In genomic region chrX:82934980-82935379, GRCh38 we compare ENCODE assay signal across 23 cellular contexts.
DNase-seq lines count a peak whose midpoint lies in the region; ATAC-seq, FAIRE-seq and TF ChIP-seq lines count a peak whose summit lies in the region.
"Had no signal": no experiment of that assay in that cellular context is flagged by ENCODE, and none has a peak within 500 bp of the region (broad histone marks: within the 10 kb centered on the region; RNA-seq: fewer than 3 reads in every experiment).

No MANE protein-coding gene starts in this region.

- ATAC-seq in HepG2 (no peak), right lobe of liver (no peak), pancreas (no peak), HG03139 (IDR thresholded peaks at IDR 0.05; ENCODE audit: unreplicated experiment) (no peak)
- ATAC-seq: GM12878, GM23338 had no signal

- no peak overlapping the region for H2BK12ac ChIP-seq in H1 (ENCODE audit: low read depth, low read length)

- CTCF ChIA-PET in HepG2 (lab: Yijun Ruan, JAX; ENCODE audit: low intra/inter-chr PET ratio, low total read pairs) = no interaction called here
- CTCF ChIA-PET in H1 (lab: Charles Lee; ENCODE audit: partially characterized antibody) = no interaction called here

- H4K8ac ChIP-seq in H1 (ENCODE audit: extremely low read depth, insufficient read depth, low read length) = no peak overlapping the region
- H4K8ac ChIP-seq in mesendoderm (ENCODE audit: low read depth, low read length) = no peak overlapping the region

- H3K23ac ChIP-seq in H1 (ENCODE audit: insufficient read length) (no peak overlapping the region), mesendoderm (ENCODE audit: low read length) (no peak overlapping the region)

- H2BK5ac ChIP-seq in H1 (ENCODE audit: low read depth, low read length) (no peak overlapping the region), mesendoderm (ENCODE audit: low read length) (no peak overlapping the region)

- H3K79me2 ChIP-seq in HepG2 (ENCODE audit: insufficient read depth, low read length) = no peaks in the 10 kb centered on the region
- H3K79me2 ChIP-seq in H1 (ENCODE audit: control insufficient read depth in 1 of 2, insufficient read depth in 2 of 2, low read length in 2 of 2) = no peaks in the 10 kb centered on the region
- H3K79me2 ChIP-seq in mesendoderm (ENCODE audit: control insufficient read depth, insufficient read depth, low read length) = no peaks in the 10 kb centered on the region

- H3K18ac ChIP-seq in H1 (ENCODE audit: extremely low read depth, low read length) (no peak overlapping the region), mesendoderm (ENCODE audit: low read length) (no peak overlapping the region)

- no peak overlapping the region for H3K56ac ChIP-seq in H1 (replicated peaks; ENCODE audit: insufficient read length, low read depth, low read length)
- no peak overlapping the region for H3K56ac ChIP-seq in mesendoderm (ENCODE audit: low read length)

- H2BK20ac ChIP-seq in H1 (ENCODE audit: low read length) = no peak overlapping the region

- H4K5ac ChIP-seq in H1 (ENCODE audit: insufficient read length, low read depth, low read length) = no peak overlapping the region
- H4K5ac ChIP-seq in mesendoderm (ENCODE audit: low read length) = no peak overlapping the region

- H2BK120ac ChIP-seq in H1 (replicated peaks; ENCODE audit: low read depth, low read length) (no peak overlapping the region), mesendoderm (ENCODE audit: low read depth, low read length) (no peak overlapping the region)

- H2AK5ac ChIP-seq in H1 (ENCODE audit: low read depth, low read length) = no peak overlapping the region
- no peak overlapping the region for H2AK5ac ChIP-seq in mesendoderm (ENCODE audit: low read length)

- no peak overlapping the region for H3K14ac ChIP-seq in H1 (ENCODE audit: insufficient read length)

- intact Hi-C loops in HepG2 (cut with micrococcal nuclease; ENCODE audit: unreplicated experiment) = no loop called here
- intact Hi-C loops in right lobe of liver (cut with DNase I) = no loop called here
- intact Hi-C loops in pancreas (cut with DNase I) = no loop called here

- no peak overlapping the region for H3K9ac ChIP-seq in HepG2 (ENCODE audit: insufficient read depth, low read depth, low read length)
- H3K9ac ChIP-seq in H1 (replicated peaks in 1 of 4; ENCODE audit: extremely low read depth in 1 of 4, low read depth in 3 of 4, low read length in 3 of 4) = no peak overlapping the region
- no peak overlapping the region for H3K9ac ChIP-seq in mesendoderm (ENCODE audit: low read length)
- H3K9ac ChIP-seq: BLaER1 treated with 17β-estradiol and CSF1 and Interleukin-3, amounts not matched to agents 10 nM and 100 nM had no signal

- in situ Hi-C loops in HepG2 (cut with HindIII; ENCODE audit: extremely low pct_ligation_motif_present, low pct_unique_long_range_greater_than_20kb) = no loop called here

- TF ChIP-seq RAD21 in HepG2 (CRISPR knock-in tag; IDR thresholded peaks at IDR 0.05) (no peak), H1 (IDR thresholded peaks at IDR 0.05 in 1 of 2, conservative IDR thresholded peaks at IDR 0.05 in 1 of 2; ENCODE audit: low read depth in 2 of 2, low read length in 2 of 2) (no peak)

- TF ChIP-seq EP300 in HepG2 (IDR thresholded peaks at IDR 0.05; ENCODE audit: low read depth in 2 of 2, low read length in 2 of 2) (no peak), HepG2 (CRISPR knock-in tag; IDR thresholded peaks at IDR 0.05; ENCODE audit: borderline replicate concordance) (no peak), H1 (IDR thresholded peaks at IDR 0.05; ENCODE audit: borderline replicate concordance in 1 of 2, low read depth in 2 of 2, low read length in 2 of 2) (no peak)

- H2BK15ac ChIP-seq in H1 (ENCODE audit: low read length) (no peak overlapping the region), mesendoderm (replicated peaks; ENCODE audit: low read depth) (no peak overlapping the region)

- H4K20me1 ChIP-seq in HepG2 (ENCODE audit: insufficient read depth, low read length) (no peaks in the 10 kb centered on the region), H1 (replicated peaks in 1 of 2; ENCODE audit: control insufficient read depth in 1 of 2, insufficient read depth in 2 of 2, low read length in 2 of 2) (no peaks in the 10 kb centered on the region)
- H4K20me1 ChIP-seq: BLaER1 treated with 17β-estradiol and CSF1 and Interleukin-3, amounts not matched to agents 10 nM and 100 nM had no signal

- no peak overlapping the region for H2AFZ ChIP-seq in HepG2 (ENCODE audit: low read length)
- no peak overlapping the region for H2AFZ ChIP-seq in H1 (ENCODE audit: low read length)
- H2AFZ ChIP-seq: GM23338 had no signal

- H3K4me3 ChIP-seq in HepG2 (replicated peaks in 1 of 3; ENCODE audit: insufficient read depth in 1 of 3, low read depth in 2 of 3, low read length in 3 of 3) (no peak overlapping the region), right lobe of liver (no peak overlapping the region), H1 (ENCODE audit: extremely low read depth in 1 of 4, insufficient read depth in 2 of 4, low read depth in 3 of 4, low read length in 4 of 4) (no peak overlapping the region), pancreas (no peak overlapping the region), mesendoderm (ENCODE audit: low read length) (no peak overlapping the region)
- H3K4me3 ChIP-seq: BLaER1 treated with 17β-estradiol and CSF1 and Interleukin-3, amounts not matched to agents 10 nM and 100 nM; GM12878; GM23338 had no signal

- H3K4ac ChIP-seq in H1 (replicated peaks; ENCODE audit: insufficient read length, low read depth, low read length) = no peak overlapping the region
- no peak overlapping the region for H3K4ac ChIP-seq in mesendoderm (ENCODE audit: low read depth, low read length)

- no peaks in the 10 kb centered on the region for H3K4me1 ChIP-seq in HepG2 (ENCODE audit: insufficient read depth, low read length)
- H3K4me1 ChIP-seq in right lobe of liver = no peaks in the 10 kb centered on the region
- no peaks in the 10 kb centered on the region for H3K4me1 ChIP-seq in H1 (replicated peaks in 1 of 4; ENCODE audit: control insufficient read depth in 3 of 4, insufficient read depth in 4 of 4, low read length in 3 of 4)
- no peaks in the 10 kb centered on the region for H3K4me1 ChIP-seq in pancreas
- no peaks in the 10 kb centered on the region for H3K4me1 ChIP-seq in mesendoderm (ENCODE audit: control insufficient read depth, low read depth, low read length)
- H3K4me1 ChIP-seq: BE2C; BLaER1 treated with 17β-estradiol and CSF1 and Interleukin-3, amounts not matched to agents 10 nM and 100 nM had no signal

- no peak overlapping the region for H3K27ac ChIP-seq in HepG2 (ENCODE audit: extremely low read length, insufficient read depth, low read length)
- H3K27ac ChIP-seq in right lobe of liver = no peak overlapping the region
- no peak overlapping the region for H3K27ac ChIP-seq in H1 (ENCODE audit: low read depth, low read length)
- H3K27ac ChIP-seq in pancreas = no peak overlapping the region
- no peak overlapping the region for H3K27ac ChIP-seq in mesendoderm (ENCODE audit: low read depth, low read length)
- H3K27ac ChIP-seq: 22Rv1; BLaER1 treated with 17β-estradiol and CSF1 and Interleukin-3, amounts not matched to agents 10 nM and 100 nM had no signal

- no peaks in the 10 kb centered on the region for H3K27me3 ChIP-seq in HepG2 (ENCODE audit: control insufficient read depth in 1 of 2, insufficient read depth in 2 of 2, low read length in 2 of 2)
- no peaks in the 10 kb centered on the region for H3K27me3 ChIP-seq in right lobe of liver
- no peaks in the 10 kb centered on the region for H3K27me3 ChIP-seq in H1 (replicated peaks in 1 of 4; ENCODE audit: control insufficient read depth in 3 of 4, extremely low read depth in 1 of 4, insufficient read depth in 3 of 4, low read length in 3 of 4)
- no peaks in the 10 kb centered on the region for H3K27me3 ChIP-seq in pancreas
- H3K27me3 ChIP-seq in mesendoderm (ENCODE audit: insufficient read depth, low read length, poor library complexity) = no peaks in the 10 kb centered on the region
- H3K27me3 ChIP-seq: BE2C had no signal

- BruUV-seq in HepG2 (replicated peaks; lab: Mats Ljungman, UMichigan) = no TSS peak

- no peaks in the 10 kb centered on the region for H3K23me2 ChIP-seq in H1 (ENCODE audit: low read depth, low read length)

- H3K79me1 ChIP-seq in H1 (ENCODE audit: low read depth, low read length) = no peaks in the 10 kb centered on the region
- H3K79me1 ChIP-seq in mesendoderm (ENCODE audit: low read length) = no peaks in the 10 kb centered on the region

- TF ChIP-seq CTCF in HepG2 (CRISPR knock-in tag; IDR thresholded peaks at IDR 0.05) (no peak), right lobe of liver (IDR thresholded peaks at IDR 0.05) (no peak), H1 (IDR thresholded peaks at IDR 0.05; ENCODE audit: control extremely low read depth in 1 of 3, insufficient read depth in 1 of 3, low read depth in 1 of 3, low read length in 3 of 3) (no peak), pancreas (IDR thresholded peaks at IDR 0.05) (no peak)

- H3K36me3 ChIP-seq in HepG2 (replicated peaks in 1 of 2; ENCODE audit: control insufficient read depth in 1 of 2, insufficient read depth in 2 of 2, low read length in 2 of 2) = no peaks in the 10 kb centered on the region
- H3K36me3 ChIP-seq in right lobe of liver = no peaks in the 10 kb centered on the region
- no peaks in the 10 kb centered on the region for H3K36me3 ChIP-seq in H1 (ENCODE audit: control insufficient read depth in 2 of 4, insufficient read depth in 4 of 4, low read length in 3 of 4)
- no peaks in the 10 kb centered on the region for H3K36me3 ChIP-seq in pancreas
- no peaks in the 10 kb centered on the region for H3K36me3 ChIP-seq in mesendoderm (ENCODE audit: control insufficient read depth, insufficient read depth, low read length)
- H3K36me3 ChIP-seq: BE2C; BLaER1 treated with 17β-estradiol and CSF1 and Interleukin-3, amounts not matched to agents 10 nM and 100 nM had no signal

- H3K9me3 ChIP-seq in HepG2 (ENCODE audit: low read length) = peaks cover 42% of the 10 kb centered on the region
- no peaks in the 10 kb centered on the region for H3K9me3 ChIP-seq in right lobe of liver
- peaks cover 0 to 15% of the 10 kb centered on the region in 2 experiments; a peak in 1 of 4 replicates for H3K9me3 ChIP-seq in H1 (ENCODE audit: insufficient read depth in 2 of 2, low read depth in 1 of 2, low read length in 1 of 2)
- H3K9me3 ChIP-seq in pancreas = no peaks in the 10 kb centered on the region
- H3K9me3 ChIP-seq: BE2C had no signal

- no peak overlapping the region for H3K4me2 ChIP-seq in HepG2 (ENCODE audit: low read depth, low read length)
- H3K4me2 ChIP-seq in H1 (ENCODE audit: insufficient read depth in 1 of 2, low read depth in 2 of 2, low read length in 2 of 2) = no peak overlapping the region
- no peak overlapping the region for H3K4me2 ChIP-seq in mesendoderm (ENCODE audit: low read length)
- H3K4me2 ChIP-seq: BLaER1 treated with 17β-estradiol and CSF1 and Interleukin-3, amounts not matched to agents 10 nM and 100 nM; GM23338 had no signal

- DNase-seq in HepG2 (ENCODE audit: low spot score) (no peak), right lobe of liver (no peak), H1 (ENCODE audit: low read depth in 1 of 2, low spot score in 2 of 2) (no peak), pancreas (no peak), mesendoderm (no peak)
- DNase-seq: ACHN; AML-193; BE2C; CD4-positive, alpha-beta T cell; CD8-positive, alpha-beta memory T cell; DMS 273 treated with DMSO at 0.1 percent for 48 hours; DMS79; EL; GDM1; H7; HCEC 1CT had no signal

- POLR2A ChIA-PET in HepG2 (lab: Yijun Ruan, JAX) (no interaction called here), H1 (lab: Charles Lee; ENCODE audit: partially characterized antibody) (no interaction called here)

- no peak overlapping the region for H4K91ac ChIP-seq in H1 (replicated peaks; ENCODE audit: insufficient read length, low read length)

- TF ChIP-seq POLR2A in HepG2 (IDR thresholded peaks at IDR 0.05; ENCODE audit: insufficient read depth in 1 of 2, low read depth in 2 of 2, low read length in 2 of 2) (no peak), right lobe of liver (IDR thresholded peaks at IDR 0.05) (no peak), H1 (IDR thresholded peaks at IDR 0.05; ENCODE audit: control extremely low read depth in 1 of 2, low read depth in 2 of 2, low read length in 2 of 2) (no peak)

- FAIRE-seq in HepG2 (lab: Jason Lieb, UNC) (no peak), H1 (lab: Jason Lieb, UNC) (no peak), pancreas (lab: Jason Lieb, UNC) (peak; percentile 73)
- FAIRE-seq: A204.1, GM12878, GM19239 had no signal

Comparison
In these comparisons a context has a peak if more than half of its experiments do, and no peak if none do; other contexts are left out.
1. Of the 41 proteins assayed by ChIP-seq in both HepG2 and H1: peak only in HepG2: none; only in H1: none; in both: MAFK; in neither: 40.